In the genomic region with DNA sequence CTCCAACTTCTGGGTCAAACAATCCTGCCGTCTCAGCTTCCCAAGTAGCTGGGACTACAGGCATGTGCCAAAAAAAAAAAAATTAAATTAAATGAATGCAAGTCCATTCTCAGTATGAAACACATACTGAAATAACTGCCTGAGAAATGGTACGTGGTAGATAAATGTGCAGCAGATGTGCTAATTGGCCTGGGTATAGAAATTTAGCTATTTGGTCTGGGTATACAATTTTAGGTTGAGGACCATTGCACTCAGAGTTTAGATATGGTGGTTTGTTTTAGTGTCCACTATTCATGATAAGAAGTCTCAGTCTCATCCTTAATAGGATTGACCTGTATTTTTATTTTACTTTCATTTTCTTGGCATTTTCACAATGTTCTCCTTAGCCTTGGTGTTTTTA, we compare ENCODE assay signal across 27 cellular contexts.
"Had no signal": no experiment of that assay in that cellular context is flagged by ENCODE, and none has a peak within 500 bp of the region (broad histone marks: within the 10 kb centered on the region; RNA-seq: fewer than 3 reads in every experiment).

No MANE protein-coding gene starts in this region.

- H3K27ac ChIP-seq: stomach, suprapubic skin, testis, thoracic aorta, thyroid gland, tibial artery, tibial nerve, transverse colon, upper lobe of left lung, upper lobe of right lung, uterus, vagina had no signal

- H3K27me3 ChIP-seq: stomach, suprapubic skin, testis, thyroid gland, tibial artery, tibial nerve, transverse colon, upper lobe of left lung, upper lobe of right lung, uterus, vagina had no signal

- ATAC-seq: stimulated activated effector memory CD8-positive, alpha-beta T cell treated with anti-CD3 and anti-CD28 coated beads, Interleukin-12 subunit alpha, Interleukin-12 subunit beta, amount 100 ng/mL, for 72 hours; stimulated activated memory B cell treated with anti-CD40 and anti-IgM and Interleukin-4, amounts not matched to agents 10 μg/mL and 1 μg/mL and 100 μg/mL, for 72 hours; stimulated activated naive B cell treated with anti-CD40 and anti-IgM and Interleukin-4, amounts not matched to agents 10 μg/mL and 1 μg/mL and 100 μg/mL, for 72 hours; stimulated activated naive CD8-positive, alpha-beta T cell treated with anti-CD3 and anti-CD28 coated beads, Interleukin-15, amount 100 ng/mL, for 72 hours; stimulated activated naive CD8-positive, alpha-beta T cell treated with anti-CD3 and anti-CD28 coated beads, Interleukin-15, Interleukin-2, amounts not matched to agents 100 U/mL and 50 U/mL, for 24 hours; upper lobe of right lung had no signal

- FAIRE-seq: urothelium cell line had no signal

- H3K9me3 ChIP-seq: suprapubic skin, testis, thoracic aorta, thyroid gland, transverse colon, upper lobe of right lung, uterus, vagina had no signal

- DNase-seq: stimulated activated CD4-positive, alpha-beta T cell treated with anti-CD3 and anti-CD28 coated beads, Interleukin-2, amount 100 ng/mL, for 48 hours; stimulated activated CD4-positive, alpha-beta T cell treated with anti-CD3 and anti-CD28 coated beads, Interleukin-4, amount 100 ng/mL, for 1 hour; stimulated activated CD4-positive, alpha-beta T cell treated with anti-CD3 and anti-CD28 coated beads, Interleukin-4, amount 100 ng/mL, for 24 hours; stimulated activated CD4-positive, alpha-beta T cell treated with anti-CD3 and anti-CD28 coated beads, Interleukin-4, amount 100 ng/mL, for 4 hours; stimulated activated CD8-positive, alpha-beta memory T cell treated with anti-CD3 and anti-CD28 coated beads, Interleukin-4, amount 100 ng/mL, for 48 hours; stimulated activated naive B cell treated with anti-CD40 and anti-IgM and Interleukin-4, amounts not matched to agents 10 μg/mL and 1 μg/mL and 100 μg/mL, for 72 hours; stimulated activated naive CD4-positive, alpha-beta T cell; stimulated activated naive CD4-positive, alpha-beta T cell treated with Interleukin-2 at 50 U/mL for 16 hours; stimulated activated naive CD8-positive, alpha-beta T cell treated with anti-CD3 and anti-CD28 coated beads, Interleukin-15, amount 100 ng/mL, for 72 hours; stimulated activated naive CD8-positive, alpha-beta T cell treated with anti-CD3 and anti-CD28 coated beads, Interleukin-15, Interleukin-2, amounts not matched to agents 100 U/mL and 50 U/mL, for 24 hours; stomach; substantia nigra; testis; thyroid gland; tibial artery; transverse colon; trophoblast cell; upper lobe of left lung; upper lobe of right lung; uterus had no signal

- H3K4me3 ChIP-seq: stomach, suprapubic skin, testis, thoracic aorta, thyroid gland, tibial artery, tibial nerve, transverse colon, upper lobe of left lung, upper lobe of right lung, uterus, vagina had no signal

- H3K36me3 ChIP-seq: suprapubic skin, thoracic aorta, thyroid gland, tibial artery, tibial nerve, transverse colon, upper lobe of left lung, upper lobe of right lung, uterus, vagina had no signal

- H3K4me1 ChIP-seq: stomach, suprapubic skin, testis, thyroid gland, tibial artery, tibial nerve, transverse colon, upper lobe of left lung, upper lobe of right lung, uterus, vagina had no signal
